Comparison of ENCODE assay signal across 1 cellular context in genomic region chr9:107340920-107341632, GRCh38.
TF ChIP-seq lines count a peak whose summit lies in the region.

No MANE protein-coding gene starts in this region.

TF ChIP-seq in K562, 482 proteins besides CTCF, POLR2A, EP300 and RAD21 (continued from another document and continues in another):
- TF ChIP-seq, protein P1, sequence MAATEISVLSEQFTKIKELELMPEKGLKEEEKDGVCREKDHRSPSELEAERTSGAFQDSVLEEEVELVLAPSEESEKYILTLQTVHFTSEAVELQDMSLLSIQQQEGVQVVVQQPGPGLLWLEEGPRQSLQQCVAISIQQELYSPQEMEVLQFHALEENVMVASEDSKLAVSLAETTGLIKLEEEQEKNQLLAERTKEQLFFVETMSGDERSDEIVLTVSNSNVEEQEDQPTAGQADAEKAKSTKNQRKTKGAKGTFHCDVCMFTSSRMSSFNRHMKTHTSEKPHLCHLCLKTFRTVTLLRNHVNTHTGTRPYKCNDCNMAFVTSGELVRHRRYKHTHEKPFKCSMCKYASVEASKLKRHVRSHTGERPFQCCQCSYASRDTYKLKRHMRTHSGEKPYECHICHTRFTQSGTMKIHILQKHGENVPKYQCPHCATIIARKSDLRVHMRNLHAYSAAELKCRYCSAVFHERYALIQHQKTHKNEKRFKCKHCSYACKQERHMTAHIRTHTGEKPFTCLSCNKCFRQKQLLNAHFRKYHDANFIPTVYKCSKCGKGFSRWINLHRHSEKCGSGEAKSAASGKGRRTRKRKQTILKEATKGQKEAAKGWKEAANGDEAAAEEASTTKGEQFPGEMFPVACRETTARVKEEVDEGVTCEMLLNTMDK (IDR thresholded peaks at IDR 0.05; ENCODE audit: borderline replicate concordance, insufficient read depth, low read depth, low read length, poor library complexity, severe bottlenecking) = peak; percentile 88
- TF ChIP-seq E4F1 (CRISPR knock-in tag; IDR thresholded peaks at IDR 0.05; ENCODE audit: borderline replicate concordance) (no peak), MYC (IDR thresholded peaks at IDR 0.05; ENCODE audit: low read depth, low read length) (peak; percentile 63), MYC (CRISPR knock-in tag; IDR thresholded peaks at IDR 0.05; ENCODE audit: borderline replicate concordance, low read depth) (no peak), KDM5B (IDR thresholded peaks at IDR 0.05; ENCODE audit: insufficient replicate concordance, low read depth, low read length) (no peak), RCOR1 (IDR thresholded peaks at IDR 0.05; ENCODE audit: borderline replicate concordance in 1 of 2, low read depth in 2 of 2, low read length in 2 of 2) (peak in 1 of 2 experiments; percentile 64; a peak in 1 of 4 replicates), ZNF717 (CRISPR knock-in tag; IDR thresholded peaks at IDR 0.05) (no peak), SMAD4 (CRISPR knock-in tag; conservative IDR thresholded peaks at IDR 0.05) (no peak), ELF2 (CRISPR knock-in tag; IDR thresholded peaks at IDR 0.05) (no peak), THRA (IDR thresholded peaks at IDR 0.05) (no peak), TAF15 (IDR thresholded peaks at IDR 0.05; ENCODE audit: low read depth, low read length) (no peak), CTBP1 (IDR thresholded peaks at IDR 0.05; ENCODE audit: borderline replicate concordance) (peak; percentile 54; the same call in 1 of the 2 replicates), MYNN (IDR thresholded peaks at IDR 0.05) (peak; percentile 46; the same call in 1 of the 2 replicates), MYNN (CRISPR knock-in tag; IDR thresholded peaks at IDR 0.05) (no peak), NR2C2 (CRISPR knock-in tag; IDR thresholded peaks at IDR 0.05) (no peak), NR2C2 (tag; IDR thresholded peaks at IDR 0.05) (no peak), KLF16 (IDR thresholded peaks at IDR 0.05) (peak; percentile 46; the same call in 1 of the 2 replicates), ZBTB49 (CRISPR knock-in tag; IDR thresholded peaks at IDR 0.05; ENCODE audit: borderline replicate concordance) (no peak), TFAP4 (CRISPR knock-in tag; IDR thresholded peaks at IDR 0.05; ENCODE audit: borderline replicate concordance) (peak; percentile 58; the same call in 1 of the 2 replicates), FIP1L1 (IDR thresholded peaks at IDR 0.05; ENCODE audit: low read depth, low read length, poor library complexity, severe bottlenecking) (no peak), ZNF347 (CRISPR knock-in tag; IDR thresholded peaks at IDR 0.05; ENCODE audit: low read depth) (no peak), MTA1 (IDR thresholded peaks at IDR 0.05; ENCODE audit: borderline replicate concordance) (0 out of 2 replicates have a peak, but pooled peaks have one; percentile 26), PTBP1 (IDR thresholded peaks at IDR 0.05; ENCODE audit: low read depth, low read length) (no peak), CBX2 (IDR thresholded peaks at IDR 0.05; ENCODE audit: insufficient read depth, low read length, poor library complexity, severe bottlenecking) (no peak), KLF6 (CRISPR knock-in tag; IDR thresholded peaks at IDR 0.05; ENCODE audit: borderline replicate concordance) (no peak), ZNF3 (CRISPR knock-in tag; IDR thresholded peaks at IDR 0.05) (no peak), ARNT (IDR thresholded peaks at IDR 0.05) (peak in 1 of 2 experiments; percentile 32; a peak in 1 of 4 replicates), POLR2G (IDR thresholded peaks at IDR 0.05; ENCODE audit: low read depth, low read length) (0 out of 2 replicates have a peak, but pooled peaks have one; percentile 32), CHD2 (IDR thresholded peaks at IDR 0.05; ENCODE audit: low read depth, low read length) (no peak), RUNX1 (IDR thresholded peaks at IDR 0.05; ENCODE audit: low read depth) (no peak), PHF21A (IDR thresholded peaks at IDR 0.05; ENCODE audit: borderline replicate concordance, low read depth) (no peak), SPI1 (IDR thresholded peaks at IDR 0.05; ENCODE audit: borderline replicate concordance, low read depth, low read length) (no peak), GTF2E2 (tag; IDR thresholded peaks at IDR 0.05) (no peak), ZNF75A (CRISPR knock-in tag; IDR thresholded peaks at IDR 0.05) (no peak), JUND (IDR thresholded peaks at IDR 0.05; ENCODE audit: borderline replicate concordance, low read depth, low read length) (peak; percentile 12; the same call in 1 of the 2 replicates), JUND (tag; IDR thresholded peaks at IDR 0.05; ENCODE audit: borderline replicate concordance, low read depth, low read length) (no peak)
- TF ChIP-seq, protein P2, sequence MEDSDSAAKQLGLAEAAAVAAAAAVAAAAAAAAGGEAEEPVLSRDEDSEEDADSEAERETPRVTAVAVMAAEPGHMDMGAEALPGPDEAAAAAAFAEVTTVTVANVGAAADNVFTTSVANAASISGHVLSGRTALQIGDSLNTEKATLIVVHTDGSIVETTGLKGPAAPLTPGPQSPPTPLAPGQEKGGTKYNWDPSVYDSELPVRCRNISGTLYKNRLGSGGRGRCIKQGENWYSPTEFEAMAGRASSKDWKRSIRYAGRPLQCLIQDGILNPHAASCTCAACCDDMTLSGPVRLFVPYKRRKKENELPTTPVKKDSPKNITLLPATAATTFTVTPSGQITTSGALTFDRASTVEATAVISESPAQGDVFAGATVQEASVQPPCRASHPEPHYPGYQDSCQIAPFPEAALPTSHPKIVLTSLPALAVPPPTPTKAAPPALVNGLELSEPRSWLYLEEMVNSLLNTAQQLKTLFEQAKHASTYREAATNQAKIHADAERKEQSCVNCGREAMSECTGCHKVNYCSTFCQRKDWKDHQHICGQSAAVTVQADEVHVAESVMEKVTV (CRISPR knock-in tag; IDR thresholded peaks at IDR 0.05) = 0 out of 2 replicates have a peak, but pooled peaks have one; percentile 35
- TF ChIP-seq, protein P3, sequence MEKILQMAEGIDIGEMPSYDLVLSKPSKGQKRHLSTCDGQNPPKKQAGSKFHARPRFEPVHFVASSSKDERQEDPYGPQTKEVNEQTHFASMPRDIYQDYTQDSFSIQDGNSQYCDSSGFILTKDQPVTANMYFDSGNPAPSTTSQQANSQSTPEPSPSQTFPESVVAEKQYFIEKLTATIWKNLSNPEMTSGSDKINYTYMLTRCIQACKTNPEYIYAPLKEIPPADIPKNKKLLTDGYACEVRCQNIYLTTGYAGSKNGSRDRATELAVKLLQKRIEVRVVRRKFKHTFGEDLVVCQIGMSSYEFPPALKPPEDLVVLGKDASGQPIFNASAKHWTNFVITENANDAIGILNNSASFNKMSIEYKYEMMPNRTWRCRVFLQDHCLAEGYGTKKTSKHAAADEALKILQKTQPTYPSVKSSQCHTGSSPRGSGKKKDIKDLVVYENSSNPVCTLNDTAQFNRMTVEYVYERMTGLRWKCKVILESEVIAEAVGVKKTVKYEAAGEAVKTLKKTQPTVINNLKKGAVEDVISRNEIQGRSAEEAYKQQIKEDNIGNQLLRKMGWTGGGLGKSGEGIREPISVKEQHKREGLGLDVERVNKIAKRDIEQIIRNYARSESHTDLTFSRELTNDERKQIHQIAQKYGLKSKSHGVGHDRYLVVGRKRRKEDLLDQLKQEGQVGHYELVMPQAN (IDR thresholded peaks at IDR 0.05; ENCODE audit: borderline replicate concordance) = no peak
- TF ChIP-seq, protein P4, sequence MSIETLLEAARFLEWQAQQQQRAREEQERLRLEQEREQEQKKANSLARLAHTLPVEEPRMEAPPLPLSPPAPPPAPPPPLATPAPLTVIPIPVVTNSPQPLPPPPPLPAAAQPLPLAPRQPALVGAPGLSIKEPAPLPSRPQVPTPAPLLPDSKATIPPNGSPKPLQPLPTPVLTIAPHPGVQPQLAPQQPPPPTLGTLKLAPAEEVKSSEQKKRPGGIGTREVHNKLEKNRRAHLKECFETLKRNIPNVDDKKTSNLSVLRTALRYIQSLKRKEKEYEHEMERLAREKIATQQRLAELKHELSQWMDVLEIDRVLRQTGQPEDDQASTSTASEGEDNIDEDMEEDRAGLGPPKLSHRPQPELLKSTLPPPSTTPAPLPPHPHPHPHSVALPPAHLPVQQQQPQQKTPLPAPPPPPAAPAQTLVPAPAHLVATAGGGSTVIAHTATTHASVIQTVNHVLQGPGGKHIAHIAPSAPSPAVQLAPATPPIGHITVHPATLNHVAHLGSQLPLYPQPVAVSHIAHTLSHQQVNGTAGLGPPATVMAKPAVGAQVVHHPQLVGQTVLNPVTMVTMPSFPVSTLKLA (conservative IDR thresholded peaks at IDR 0.05) = peak in 1 of 2 experiments; percentile 29; a peak in 1 of 4 replicates
- TF ChIP-seq, protein P5, sequence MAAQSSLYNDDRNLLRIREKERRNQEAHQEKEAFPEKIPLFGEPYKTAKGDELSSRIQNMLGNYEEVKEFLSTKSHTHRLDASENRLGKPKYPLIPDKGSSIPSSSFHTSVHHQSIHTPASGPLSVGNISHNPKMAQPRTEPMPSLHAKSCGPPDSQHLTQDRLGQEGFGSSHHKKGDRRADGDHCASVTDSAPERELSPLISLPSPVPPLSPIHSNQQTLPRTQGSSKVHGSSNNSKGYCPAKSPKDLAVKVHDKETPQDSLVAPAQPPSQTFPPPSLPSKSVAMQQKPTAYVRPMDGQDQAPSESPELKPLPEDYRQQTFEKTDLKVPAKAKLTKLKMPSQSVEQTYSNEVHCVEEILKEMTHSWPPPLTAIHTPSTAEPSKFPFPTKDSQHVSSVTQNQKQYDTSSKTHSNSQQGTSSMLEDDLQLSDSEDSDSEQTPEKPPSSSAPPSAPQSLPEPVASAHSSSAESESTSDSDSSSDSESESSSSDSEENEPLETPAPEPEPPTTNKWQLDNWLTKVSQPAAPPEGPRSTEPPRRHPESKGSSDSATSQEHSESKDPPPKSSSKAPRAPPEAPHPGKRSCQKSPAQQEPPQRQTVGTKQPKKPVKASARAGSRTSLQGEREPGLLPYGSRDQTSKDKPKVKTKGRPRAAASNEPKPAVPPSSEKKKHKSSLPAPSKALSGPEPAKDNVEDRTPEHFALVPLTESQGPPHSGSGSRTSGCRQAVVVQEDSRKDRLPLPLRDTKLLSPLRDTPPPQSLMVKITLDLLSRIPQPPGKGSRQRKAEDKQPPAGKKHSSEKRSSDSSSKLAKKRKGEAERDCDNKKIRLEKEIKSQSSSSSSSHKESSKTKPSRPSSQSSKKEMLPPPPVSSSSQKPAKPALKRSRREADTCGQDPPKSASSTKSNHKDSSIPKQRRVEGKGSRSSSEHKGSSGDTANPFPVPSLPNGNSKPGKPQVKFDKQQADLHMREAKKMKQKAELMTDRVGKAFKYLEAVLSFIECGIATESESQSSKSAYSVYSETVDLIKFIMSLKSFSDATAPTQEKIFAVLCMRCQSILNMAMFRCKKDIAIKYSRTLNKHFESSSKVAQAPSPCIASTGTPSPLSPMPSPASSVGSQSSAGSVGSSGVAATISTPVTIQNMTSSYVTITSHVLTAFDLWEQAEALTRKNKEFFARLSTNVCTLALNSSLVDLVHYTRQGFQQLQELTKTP (IDR thresholded peaks at IDR 0.05; ENCODE audit: low read depth in 1 of 2, partially characterized antibody in 2 of 2) = no peak
- TF ChIP-seq, protein P6, sequence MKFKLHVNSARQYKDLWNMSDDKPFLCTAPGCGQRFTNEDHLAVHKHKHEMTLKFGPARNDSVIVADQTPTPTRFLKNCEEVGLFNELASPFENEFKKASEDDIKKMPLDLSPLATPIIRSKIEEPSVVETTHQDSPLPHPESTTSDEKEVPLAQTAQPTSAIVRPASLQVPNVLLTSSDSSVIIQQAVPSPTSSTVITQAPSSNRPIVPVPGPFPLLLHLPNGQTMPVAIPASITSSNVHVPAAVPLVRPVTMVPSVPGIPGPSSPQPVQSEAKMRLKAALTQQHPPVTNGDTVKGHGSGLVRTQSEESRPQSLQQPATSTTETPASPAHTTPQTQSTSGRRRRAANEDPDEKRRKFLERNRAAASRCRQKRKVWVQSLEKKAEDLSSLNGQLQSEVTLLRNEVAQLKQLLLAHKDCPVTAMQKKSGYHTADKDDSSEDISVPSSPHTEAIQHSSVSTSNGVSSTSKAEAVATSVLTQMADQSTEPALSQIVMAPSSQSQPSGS (CRISPR knock-in tag; IDR thresholded peaks at IDR 0.05) = no peak
